In genomic region chr2:167890739-167891138, GRCh38 we compare ENCODE assay signal across 21 cellular contexts.
"Had no signal": no experiment of that assay in that cellular context is flagged by ENCODE, and none has a peak within 500 bp of the region (broad histone marks: within the 10 kb centered on the region; RNA-seq: fewer than 3 reads in every experiment).

No MANE protein-coding gene starts in this region.

- DNase-seq: activated B cell treated with CpG ODN at 0.5 μM for 24 hours; activated CD4-positive, alpha-beta memory T cell treated with anti-CD3 and anti-CD28 coated beads for 36 hours; activated CD4-positive, alpha-beta T cell treated with anti-CD3 and anti-CD28 coated beads for 4 hours; activated gamma-delta T cell treated with Interleukin-2 at 50 U/mL for 16 hours; activated T-cell treated with anti-CD3 and anti-CD28 coated beads for 4 hours; adrenal gland; cerebellar nuclear complex; effector memory CD4-positive, alpha-beta T cell; heart right ventricle; left ventricle myocardium inferior; mammary epithelial cell; naive B cell; stimulated activated CD4-positive, alpha-beta T cell treated with anti-CD3 and anti-CD28 coated beads, Interleukin-2, amount 100 ng/mL, for 24 hours; stimulated activated naive CD4-positive, alpha-beta T cell treated with Interleukin-2 at 50 U/mL for 16 hours; thyroid gland; uterus had no signal

- H3K27ac ChIP-seq: adrenal gland, esophagus muscularis mucosa, gastroesophageal sphincter, heart right ventricle, left ventricle myocardium inferior, prostate gland, right atrium auricular region, thyroid gland, uterus had no signal

- H3K4me3 ChIP-seq: adrenal gland, esophagus muscularis mucosa, gastroesophageal sphincter, heart right ventricle, left ventricle myocardium inferior, prostate gland, right atrium auricular region, thyroid gland, uterus had no signal

- ATAC-seq: activated naive CD4-positive, alpha-beta T cell treated with anti-CD3 and anti-CD28 coated beads, Interleukin-2, amount 50 U/mL, for 72 hours; gastroesophageal sphincter; heart right ventricle had no signal
